ENCODE assay signal across 8 cellular contexts in genomic region chr2:70131344-70132144, GRCh38. TPM values are rescaled to one million over a fixed set of nuclear protein-coding genes. Genes with fewer than 3 reads are reported as not detected.
DNase-seq lines count a peak whose midpoint lies in the region; FAIRE-seq and TF ChIP-seq lines count a peak whose summit lies in the region.
"Not testable (repeated sequence)": the region's sequence is repeated elsewhere in the genome, so short reads cannot be mapped to it uniquely, and the experiment has no call there.

No MANE protein-coding gene starts in this region.

- intact Hi-C loops in kidney (cut with DNase I), result not testable (repeated sequence)

- peak overlapping the region; percentile 77 for H3K4me2 ChIP-seq in SK-N-SH
- peak overlapping the region; percentile 72 for H3K4me2 ChIP-seq in osteoblast (ENCODE audit: insufficient read depth, low read length)

- H3K4me1 Mint-ChIP-seq in activated naive CD4-positive, alpha-beta T cell treated with anti-CD3 and anti-CD28 coated beads, Interleukin-2, amount 10 ng/mL, durations not matched to agents 7 days and 5 days, result peaks cover 84% of the 10 kb centered on the region

- not testable (repeated sequence) for H3K36me3 Mint-ChIP-seq in activated naive CD4-positive, alpha-beta T cell treated with anti-CD3 and anti-CD28 coated beads, Interleukin-2, amount 10 ng/mL, durations not matched to agents 7 days and 5 days

- H3K9ac ChIP-seq in SK-N-SH (peak overlapping the region; percentile 74; the same call in 1 of the 2 replicates), duodenal mucosa (ENCODE audit: low read depth in 1 of 2, low read length in 2 of 2) (peak overlapping the region; percentile 67 to 84), kidney (ENCODE audit: low read length in 2 of 2) (peak overlapping the region; percentile 44 to 53)

- H3K27ac ChIP-seq in AG04450 (ENCODE audit: low read depth, low read length), result peak overlapping the region; percentile 87
- peak overlapping the region; percentile 83 for H3K27ac ChIP-seq in HL-60 (replicated peaks)
- peak overlapping the region; percentile 84 to 88; a peak in 3 of 4 replicates for H3K27ac ChIP-seq in SK-N-SH (ENCODE audit: low read depth in 2 of 2, low read length in 1 of 2)
- H3K27ac ChIP-seq in duodenal mucosa (ENCODE audit: low read depth, low read length), result not testable (repeated sequence)
- peak overlapping the region; percentile 9 to 84 for H3K27ac ChIP-seq in kidney (ENCODE audit: low read depth in 2 of 2, low read length in 2 of 2)
- peak overlapping the region; percentile 79 for H3K27ac ChIP-seq in osteoblast (ENCODE audit: low read depth, low read length)

- POLR2A ChIA-PET in AG04450 (lab: Yijun Ruan, JAX) (interaction anchor here (0.6 to 2.6 kb wide), 4 partner anchors 7 to 1374 kb away, joined by 3 to 19 read pairs (median 10); no protein-coding TSS in a partner anchor), SK-N-SH (lab: Yijun Ruan, JAX) (interaction anchor here (1.2 kb wide), 1 partner anchor 11 kb away, joined by 6 read pairs; no protein-coding TSS in a partner anchor)

- not testable (repeated sequence) for H3K27me3 ChIP-seq in AG04450 (ENCODE audit: control insufficient read depth, insufficient read depth, low read length); HL-60 (ENCODE audit: insufficient read depth, poor library complexity, severe bottlenecking); SK-N-SH (ENCODE audit: insufficient read depth); duodenal mucosa (ENCODE audit: control insufficient read depth in 1 of 2, insufficient read depth in 2 of 2, low read length in 2 of 2); osteoblast (ENCODE audit: insufficient read depth, low read length)

- H3K9me3 ChIP-seq in AG04450 (ENCODE audit: control insufficient read depth, insufficient read depth, low read length); SK-N-SH; duodenal mucosa (ENCODE audit: control insufficient read depth in 1 of 2, low read length in 2 of 2); kidney (ENCODE audit: control insufficient read depth in 1 of 2, low read length in 2 of 2); osteoblast (ENCODE audit: low read depth, low read length): not testable (repeated sequence)

- H3K27ac Mint-ChIP-seq in activated naive CD4-positive, alpha-beta T cell treated with anti-CD3 and anti-CD28 coated beads, Interleukin-2, amount 10 ng/mL, durations not matched to agents 7 days and 5 days, result peak overlapping the region; percentile 98

- H2AFZ ChIP-seq in SK-N-SH (ENCODE audit: low read depth), result peak overlapping the region; percentile 92; the same call in 1 of the 2 replicates
- H2AFZ ChIP-seq in osteoblast (ENCODE audit: low read length), result peak overlapping the region; percentile 54

- not testable (repeated sequence) for DNase-seq in AG04450 (ENCODE audit: low read depth, low spot score); HL-60 (ENCODE audit: low read depth in 1 of 2, low spot score in 1 of 2); SK-N-SH; activated naive CD4-positive, alpha-beta T cell treated with anti-CD3 and anti-CD28 coated beads, Interleukin-2, amount 10 ng/mL, durations not matched to agents 7 days and 5 days; kidney; osteoblast (ENCODE audit: insufficient read length, low spot score, missing footprints)
- DNase-seq in superior temporal gyrus (ENCODE audit: extremely low spot score), result peak; percentile 33

- not testable (repeated sequence) for H3K9me2 ChIP-seq in SK-N-SH

- H3K36me3 ChIP-seq in SK-N-SH (replicated peaks in 1 of 2; ENCODE audit: control insufficient read depth in 1 of 2, insufficient read depth in 2 of 2, low read length in 1 of 2); duodenal mucosa (ENCODE audit: control insufficient read depth in 1 of 2, insufficient read depth in 2 of 2, low read length in 2 of 2); kidney (ENCODE audit: control insufficient read depth in 1 of 2, insufficient read depth in 2 of 2, low read length in 2 of 2); osteoblast (ENCODE audit: insufficient read depth, low read length): not testable (repeated sequence)

- CTCF ChIA-PET in AG04450 (lab: Charles Lee), result interaction anchor here (0.6 kb wide), 1 partner anchor 273 kb away, joined by 3 read pairs; no protein-coding TSS in a partner anchor
- CTCF ChIA-PET in SK-N-SH (lab: Yijun Ruan, JAX), result not testable (repeated sequence)
- CTCF ChIA-PET in activated naive CD4-positive, alpha-beta T cell treated with anti-CD3 and anti-CD28 coated beads, Interleukin-2, amount 10 ng/mL, durations not matched to agents 7 days and 5 days (lab: Charles Lee), result interaction anchor here (0.9 to 2.4 kb wide), 6 partner anchors 10 to 220 kb away, joined by 3 to 7 read pairs (median 4); no protein-coding TSS in a partner anchor

- peak overlapping the region; percentile 72 for H3K4me3 Mint-ChIP-seq in activated naive CD4-positive, alpha-beta T cell treated with anti-CD3 and anti-CD28 coated beads, Interleukin-2, amount 10 ng/mL, durations not matched to agents 7 days and 5 days

- peaks cover 27% of the 10 kb centered on the region for H3F3A ChIP-seq in SK-N-SH (replicated peaks; ENCODE audit: insufficient read depth)

- TF ChIP-seq EP300 in SK-N-SH (IDR thresholded peaks at IDR 0.05; ENCODE audit: borderline replicate concordance in 1 of 2, low read depth in 1 of 2, low read length in 1 of 2), result not testable (repeated sequence)

- not testable (repeated sequence) for H3K79me2 ChIP-seq in SK-N-SH (ENCODE audit: insufficient read depth); osteoblast (ENCODE audit: insufficient read depth, low read length)

- 92% methylated on average over 17 of the region's 17 CpGs for WGBS in SK-N-SH (ENCODE audit: low lambda C conversion rate)

- H3K4me1 ChIP-seq in SK-N-SH (ENCODE audit: control insufficient read depth in 1 of 2, insufficient read depth in 2 of 2, low read depth in 1 of 2, low read length in 1 of 2), result peaks cover 8 to 35% of the 10 kb centered on the region in 2 experiments; a peak in 3 of 4 replicates
- H3K4me1 ChIP-seq in duodenal mucosa (ENCODE audit: control insufficient read depth in 1 of 2, insufficient read depth in 2 of 2, low read length in 2 of 2), result peaks cover 29 to 32% of the 10 kb centered on the region in 2 donors
- H3K4me1 ChIP-seq in kidney (ENCODE audit: control insufficient read depth in 1 of 2, insufficient read depth in 1 of 2, low read depth in 1 of 2, low read length in 2 of 2), result peaks cover 18 to 24% of the 10 kb centered on the region in 2 donors
- peaks cover 42% of the 10 kb centered on the region for H3K4me1 ChIP-seq in osteoblast (ENCODE audit: insufficient read depth, low read length)

- H4K20me1 ChIP-seq in SK-N-SH (ENCODE audit: insufficient read depth); osteoblast (ENCODE audit: insufficient read depth, low read length): not testable (repeated sequence)

- not testable (repeated sequence) for TF ChIP-seq RAD21 in SK-N-SH (IDR thresholded peaks at IDR 0.05; ENCODE audit: low read length)

- not testable (repeated sequence) for H3K4me3 ChIP-seq in AG04450 (ENCODE audit: low read depth, low read length); HL-60 (replicated peaks; ENCODE audit: insufficient read depth, low read length); SK-N-SH (ENCODE audit: low read depth in 2 of 2, low read length in 1 of 2); osteoblast (ENCODE audit: insufficient read depth, low read length)
- H3K4me3 ChIP-seq in duodenal mucosa (ENCODE audit: low read depth in 1 of 2, low read length in 2 of 2) (peak overlapping the region in 1 of 2 donors; percentile 65), kidney (ENCODE audit: low read length in 2 of 2) (peak overlapping the region in 1 of 2 donors; percentile 15)

- H3K27me3 Mint-ChIP-seq in activated naive CD4-positive, alpha-beta T cell treated with anti-CD3 and anti-CD28 coated beads, Interleukin-2, amount 10 ng/mL, durations not matched to agents 7 days and 5 days, result not testable (repeated sequence)

- FAIRE-seq in kidney (lab: Jason Lieb, UNC), result not testable (repeated sequence)

- TF ChIP-seq CTCF in AG04450 (IDR thresholded peaks at IDR 0.05; ENCODE audit: low read depth, low read length); HL-60 (IDR thresholded peaks at IDR 0.05; ENCODE audit: insufficient read depth, low read length); SK-N-SH (IDR thresholded peaks at IDR 0.05); kidney (IDR thresholded peaks at IDR 0.05; ENCODE audit: borderline replicate concordance, extremely low read depth, insufficient read depth); osteoblast (IDR thresholded peaks at IDR 0.05; ENCODE audit: extremely low read depth, low read depth, low read length): not testable (repeated sequence)

- not testable (repeated sequence) for H3K9me3 Mint-ChIP-seq in activated naive CD4-positive, alpha-beta T cell treated with anti-CD3 and anti-CD28 coated beads, Interleukin-2, amount 10 ng/mL, durations not matched to agents 7 days and 5 days

RNA-seq across cellular contexts. Expression of gene PCBP1, which starts 44.3 kb away (rescaled TPM):
- polyA plus RNA-seq in AG04450 (2011; rRNA removed) (63.8 and 91.3 TPM in 2 replicates), SK-N-SH (2012; rRNA removed) (60.7 and 94.0 TPM in 2 replicates), kidney (ENCODE audit: insufficient read depth, low read depth, low replicate concordance) (224 TPM)
- 65.2 and 76.3 TPM in 2 replicates for polyA minus RNA-seq in AG04450 (2011; rRNA and poly(A)+ RNA removed)
- polyA plus RNA-seq in SK-N-SH (2012; cell fraction: cytosol; rRNA removed), result 79.9 and 99.1 TPM in 2 replicates
- 61.4 and 69.9 TPM in 2 replicates for polyA plus RNA-seq in SK-N-SH (2012; cell fraction: nucleus; rRNA removed)
- total RNA-seq in kidney (298 TPM), osteoblast (55.7 and 70.7 TPM in 2 replicates)

RNA-seq across cellular contexts. Expression of gene C2orf42, which starts 59.3 kb away (rescaled TPM):
- polyA plus RNA-seq in AG04450 (2011; rRNA removed) (9.8 and 10.7 TPM in 2 replicates), SK-N-SH (2012; rRNA removed) (5.1 and 6.8 TPM in 2 replicates), kidney (ENCODE audit: insufficient read depth, low read depth, low replicate concordance) (11.8 TPM)
- polyA minus RNA-seq in AG04450 (2011; rRNA and poly(A)+ RNA removed), result 41.1 and 47.4 TPM in 2 replicates
- polyA plus RNA-seq in SK-N-SH (2012; cell fraction: cytosol; rRNA removed), result 5.1 and 7.2 TPM in 2 replicates
- polyA plus RNA-seq in SK-N-SH (2012; cell fraction: nucleus; rRNA removed), result 7.8 and 10.7 TPM in 2 replicates
- total RNA-seq in kidney (20.0 TPM), osteoblast (24.5 and 25.0 TPM in 2 replicates)
